Comparison of ENCODE assay signal across 1 cellular context in genomic region chr3:12817341-12817705, GRCh38.
TF ChIP-seq lines count a peak whose summit lies in the region.

No MANE protein-coding gene starts in this region.

TF ChIP-seq in IMR-90, 13 proteins besides CTCF, POLR2A, EP300 and RAD21:
- no peak for TF ChIP-seq MAZ (IDR thresholded peaks at IDR 0.05; ENCODE audit: borderline replicate concordance, low read depth, low read length)
- TF ChIP-seq NFE2L2 (IDR thresholded peaks at IDR 0.05; ENCODE audit: low read depth, low read length): no peak
- no peak for TF ChIP-seq MAFK (IDR thresholded peaks at IDR 0.05; ENCODE audit: low read depth, low read length)
- no peak for TF ChIP-seq MXI1 (IDR thresholded peaks at IDR 0.05; ENCODE audit: borderline replicate concordance, low read depth, low read length)
- no peak for TF ChIP-seq CEBPB (IDR thresholded peaks at IDR 0.05; ENCODE audit: low read depth, low read length)
- TF ChIP-seq FOS (IDR thresholded peaks at IDR 0.05; ENCODE audit: low read depth, low read length): no peak
- no peak for TF ChIP-seq CHD1 (IDR thresholded peaks at IDR 0.05; ENCODE audit: low read depth, low read length)
- no peak for TF ChIP-seq RFX5 (IDR thresholded peaks at IDR 0.05; ENCODE audit: low read depth, low read length)
- TF ChIP-seq BHLHE40 (IDR thresholded peaks at IDR 0.05; ENCODE audit: low read depth, low read length): no peak
